In the genomic region with DNA sequence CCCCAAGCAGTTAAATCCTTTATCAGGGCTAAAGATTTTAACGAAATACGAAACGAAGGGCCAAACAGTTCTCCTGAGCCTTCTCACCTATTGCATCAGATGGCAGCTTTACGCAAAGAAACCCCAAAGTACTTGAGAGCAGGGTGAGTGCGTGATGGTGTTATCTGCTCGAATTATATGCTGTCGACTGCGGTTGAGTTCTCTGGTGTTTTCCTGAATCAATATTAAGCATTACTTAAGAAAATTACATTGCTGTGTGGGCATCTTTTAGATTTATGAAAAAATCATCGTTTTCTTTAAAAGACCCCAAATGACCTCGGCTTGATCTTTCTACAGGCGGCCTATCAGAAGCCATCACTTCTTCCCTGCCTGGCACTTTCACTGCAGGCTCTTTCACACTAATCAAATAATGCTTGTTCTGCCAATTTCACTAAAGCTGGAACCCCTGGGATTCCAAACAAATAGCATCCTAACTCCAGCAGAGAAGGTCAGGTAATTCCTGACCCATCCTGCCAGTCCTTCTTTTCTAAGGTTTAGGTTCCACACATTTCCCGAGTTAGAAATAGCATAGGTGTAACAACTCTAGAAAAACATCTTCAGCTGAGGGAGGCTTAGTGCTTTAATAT, we compare ENCODE assay signal across 1 cellular context.
TF ChIP-seq lines count a peak whose summit lies in the region.

No MANE protein-coding gene starts in this region.

TF ChIP-seq in K562, 482 proteins besides CTCF, POLR2A, EP300 and RAD21:
- no peak for TF ChIP-seq KAT8 (IDR thresholded peaks at IDR 0.05; ENCODE audit: low read depth)
- TF ChIP-seq CEBPG (CRISPR knock-in tag; IDR thresholded peaks at IDR 0.05) = no peak
- peak; percentile 48 to 49; a peak in 3 of 4 replicates for TF ChIP-seq CEBPG (tag; conservative IDR thresholded peaks at IDR 0.05 in 1 of 2, IDR thresholded peaks at IDR 0.05 in 1 of 2)
- TF ChIP-seq RBM15 (IDR thresholded peaks at IDR 0.05; ENCODE audit: insufficient read depth, low read length) = no peak
- TF ChIP-seq, protein P1, sequence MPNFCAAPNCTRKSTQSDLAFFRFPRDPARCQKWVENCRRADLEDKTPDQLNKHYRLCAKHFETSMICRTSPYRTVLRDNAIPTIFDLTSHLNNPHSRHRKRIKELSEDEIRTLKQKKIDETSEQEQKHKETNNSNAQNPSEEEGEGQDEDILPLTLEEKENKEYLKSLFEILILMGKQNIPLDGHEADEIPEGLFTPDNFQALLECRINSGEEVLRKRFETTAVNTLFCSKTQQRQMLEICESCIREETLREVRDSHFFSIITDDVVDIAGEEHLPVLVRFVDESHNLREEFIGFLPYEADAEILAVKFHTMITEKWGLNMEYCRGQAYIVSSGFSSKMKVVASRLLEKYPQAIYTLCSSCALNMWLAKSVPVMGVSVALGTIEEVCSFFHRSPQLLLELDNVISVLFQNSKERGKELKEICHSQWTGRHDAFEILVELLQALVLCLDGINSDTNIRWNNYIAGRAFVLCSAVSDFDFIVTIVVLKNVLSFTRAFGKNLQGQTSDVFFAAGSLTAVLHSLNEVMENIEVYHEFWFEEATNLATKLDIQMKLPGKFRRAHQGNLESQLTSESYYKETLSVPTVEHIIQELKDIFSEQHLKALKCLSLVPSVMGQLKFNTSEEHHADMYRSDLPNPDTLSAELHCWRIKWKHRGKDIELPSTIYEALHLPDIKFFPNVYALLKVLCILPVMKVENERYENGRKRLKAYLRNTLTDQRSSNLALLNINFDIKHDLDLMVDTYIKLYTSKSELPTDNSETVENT (CRISPR knock-in tag; IDR thresholded peaks at IDR 0.05) = no peak
- TF ChIP-seq SMAD2 (IDR thresholded peaks at IDR 0.05; ENCODE audit: low read depth, low read length) = no peak
- TF ChIP-seq, protein P2, sequence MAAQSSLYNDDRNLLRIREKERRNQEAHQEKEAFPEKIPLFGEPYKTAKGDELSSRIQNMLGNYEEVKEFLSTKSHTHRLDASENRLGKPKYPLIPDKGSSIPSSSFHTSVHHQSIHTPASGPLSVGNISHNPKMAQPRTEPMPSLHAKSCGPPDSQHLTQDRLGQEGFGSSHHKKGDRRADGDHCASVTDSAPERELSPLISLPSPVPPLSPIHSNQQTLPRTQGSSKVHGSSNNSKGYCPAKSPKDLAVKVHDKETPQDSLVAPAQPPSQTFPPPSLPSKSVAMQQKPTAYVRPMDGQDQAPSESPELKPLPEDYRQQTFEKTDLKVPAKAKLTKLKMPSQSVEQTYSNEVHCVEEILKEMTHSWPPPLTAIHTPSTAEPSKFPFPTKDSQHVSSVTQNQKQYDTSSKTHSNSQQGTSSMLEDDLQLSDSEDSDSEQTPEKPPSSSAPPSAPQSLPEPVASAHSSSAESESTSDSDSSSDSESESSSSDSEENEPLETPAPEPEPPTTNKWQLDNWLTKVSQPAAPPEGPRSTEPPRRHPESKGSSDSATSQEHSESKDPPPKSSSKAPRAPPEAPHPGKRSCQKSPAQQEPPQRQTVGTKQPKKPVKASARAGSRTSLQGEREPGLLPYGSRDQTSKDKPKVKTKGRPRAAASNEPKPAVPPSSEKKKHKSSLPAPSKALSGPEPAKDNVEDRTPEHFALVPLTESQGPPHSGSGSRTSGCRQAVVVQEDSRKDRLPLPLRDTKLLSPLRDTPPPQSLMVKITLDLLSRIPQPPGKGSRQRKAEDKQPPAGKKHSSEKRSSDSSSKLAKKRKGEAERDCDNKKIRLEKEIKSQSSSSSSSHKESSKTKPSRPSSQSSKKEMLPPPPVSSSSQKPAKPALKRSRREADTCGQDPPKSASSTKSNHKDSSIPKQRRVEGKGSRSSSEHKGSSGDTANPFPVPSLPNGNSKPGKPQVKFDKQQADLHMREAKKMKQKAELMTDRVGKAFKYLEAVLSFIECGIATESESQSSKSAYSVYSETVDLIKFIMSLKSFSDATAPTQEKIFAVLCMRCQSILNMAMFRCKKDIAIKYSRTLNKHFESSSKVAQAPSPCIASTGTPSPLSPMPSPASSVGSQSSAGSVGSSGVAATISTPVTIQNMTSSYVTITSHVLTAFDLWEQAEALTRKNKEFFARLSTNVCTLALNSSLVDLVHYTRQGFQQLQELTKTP (IDR thresholded peaks at IDR 0.05; ENCODE audit: low read depth in 1 of 2, partially characterized antibody in 2 of 2) = no peak
